Comparison of ENCODE assay signal across 21 cellular contexts in the genomic region with DNA sequence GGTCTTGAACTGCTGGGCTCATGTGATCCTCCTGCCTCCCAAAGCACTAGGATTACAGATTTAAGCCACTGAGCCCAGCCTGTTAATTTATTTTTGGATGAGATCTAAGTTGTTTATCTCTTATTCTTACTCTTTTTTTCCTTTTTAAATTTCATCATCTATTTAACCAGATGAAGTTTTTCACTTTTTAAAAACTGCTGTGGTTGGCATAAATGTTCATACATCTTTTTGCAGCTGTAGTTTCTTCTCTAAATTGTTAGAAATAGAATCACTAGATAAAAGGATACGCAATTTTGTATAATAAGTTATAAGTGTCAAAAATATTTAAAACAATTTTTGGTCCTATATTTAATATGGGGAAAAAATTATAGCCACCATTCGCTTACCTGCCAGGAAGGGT.
"Had no signal": no experiment of that assay in that cellular context is flagged by ENCODE, and none has a peak within 500 bp of the region (broad histone marks: within the 10 kb centered on the region; RNA-seq: fewer than 3 reads in every experiment).

No MANE protein-coding gene starts in this region.

- ATAC-seq: gastrocnemius medialis; heart right ventricle; mucosa of descending colon; naive thymus-derived CD8-positive, alpha-beta T cell had no signal

- H3K27me3 Mint-ChIP-seq: naive thymus-derived CD8-positive, alpha-beta T cell had no signal

- H3K9me3 ChIP-seq: esophagus muscularis mucosa, gastrocnemius medialis, heart right ventricle, mucosa of descending colon, neutrophil, sigmoid colon, stomach, thoracic aorta, transverse colon had no signal

- H3K27ac ChIP-seq: epithelial cell of prostate, esophagus muscularis mucosa, gastrocnemius medialis, heart right ventricle, neutrophil, sigmoid colon, skin epidermis, stomach, thoracic aorta, transverse colon had no signal

- H3K9me3 Mint-ChIP-seq: naive thymus-derived CD8-positive, alpha-beta T cell had no signal

- H3K27me3 ChIP-seq: esophagus muscularis mucosa, gastrocnemius medialis, heart right ventricle, neutrophil, sigmoid colon, stomach, transverse colon had no signal

- H3K4me3 ChIP-seq: esophagus muscularis mucosa, gastrocnemius medialis, heart right ventricle, mucosa of descending colon, sigmoid colon, skin epidermis, stomach, thoracic aorta, transverse colon had no signal

- H3K36me3 ChIP-seq: gastrocnemius medialis, sigmoid colon, thoracic aorta, transverse colon had no signal

- DNase-seq: effector memory CD4-positive, alpha-beta T cell; gastrocnemius medialis; heart right ventricle; hypothalamus; kidney glomerular epithelial cell; mammary epithelial cell; mucosa of descending colon; naive thymus-derived CD8-positive, alpha-beta T cell; posterior cingulate gyrus; sigmoid colon; stimulated activated CD4-positive, alpha-beta T cell treated with anti-CD3 and anti-CD28 coated beads, Interleukin-2, amount 100 ng/mL, for 24 hours; stimulated activated CD4-positive, alpha-beta T cell treated with anti-CD3 and anti-CD28 coated beads, Interleukin-4, amount 100 ng/mL, for 4 hours; stimulated activated naive CD4-positive, alpha-beta T cell; stomach; substantia nigra; transverse colon had no signal
